Comparison of ENCODE assay signal across 8 cellular contexts in genomic region chr1:19429611-19430010, GRCh38. TPM values are rescaled to one million over a fixed set of nuclear protein-coding genes. Genes with fewer than 3 reads are reported as not detected.
DNase-seq lines count a peak whose midpoint lies in the region; ATAC-seq, FAIRE-seq and TF ChIP-seq lines count a peak whose summit lies in the region.

No MANE protein-coding gene starts in this region.

- no peak for TF ChIP-seq EP300 in A549 (IDR thresholded peaks at IDR 0.05)

- H3K4me3 ChIP-seq in A549 = no peak overlapping the region

- no peaks in the 10 kb centered on the region for H3K9me3 Mint-ChIP-seq in naive thymus-derived CD8-positive, alpha-beta T cell
- H3K9me3 Mint-ChIP-seq in type B pancreatic cell = no peaks in the 10 kb centered on the region

- no peak for FAIRE-seq in A549 (lab: Jason Lieb, UNC)

- H3K4me2 ChIP-seq in A549 = peak overlapping the region; percentile 42

- TF ChIP-seq CTCF in A549 (IDR thresholded peaks at IDR 0.05) (no peak), type B pancreatic cell (conservative IDR thresholded peaks at IDR 0.05) (no peak)

- peaks cover 54 to 94% (median 90%) of the 10 kb centered on the region in 4 donors for H3K4me1 Mint-ChIP-seq in naive thymus-derived CD8-positive, alpha-beta T cell
- H3K4me1 Mint-ChIP-seq in type B pancreatic cell (ENCODE audit: unreplicated experiment) = peaks cover 65% of the 10 kb centered on the region

- no peaks in the 10 kb centered on the region for H3K27me3 Mint-ChIP-seq in naive thymus-derived CD8-positive, alpha-beta T cell
- H3K27me3 Mint-ChIP-seq in type B pancreatic cell = no peaks in the 10 kb centered on the region

- no peak for DNase-seq in A549 (ENCODE audit: low read depth in 1 of 2, low spot score in 1 of 2)
- peak; percentile 50 for DNase-seq in NCI-H1092 (lab: John Stamatoyannopoulos, UW)
- no peak for DNase-seq in naive thymus-derived CD8-positive, alpha-beta T cell
- no peak for DNase-seq in inferior parietal cortex (ENCODE audit: extremely low spot score)
- DNase-seq in type B pancreatic cell (ENCODE audit: extremely low spot score, unreplicated experiment) = no peak
- DNase-seq in stimulated activated naive CD4-positive, alpha-beta T cell (lab: John Stamatoyannopoulos, UW) = no peak
- DNase-seq in NCI-H146 (lab: John Stamatoyannopoulos, UW) = no peak

- H3K9me3 ChIP-seq in A549 = no peaks in the 10 kb centered on the region

- no peak for TF ChIP-seq POLR2A in A549 (IDR thresholded peaks at IDR 0.05; ENCODE audit: low read length)

- no peak for ATAC-seq in A549
- ATAC-seq in naive thymus-derived CD8-positive, alpha-beta T cell = no peak

- peaks cover 0 to 44% (median 0%) of the 10 kb centered on the region in 3 donors for H3K36me3 Mint-ChIP-seq in naive thymus-derived CD8-positive, alpha-beta T cell
- H3K36me3 Mint-ChIP-seq in type B pancreatic cell = no peaks in the 10 kb centered on the region

- H3K4me1 ChIP-seq in A549 = peaks cover 24% of the 10 kb centered on the region

- peak overlapping the region in 8 of 10 donors; percentile 26 to 80 (median 56) for H3K4me3 Mint-ChIP-seq in naive thymus-derived CD8-positive, alpha-beta T cell
- H3K4me3 Mint-ChIP-seq in type B pancreatic cell = no peak overlapping the region

- POLR2A ChIA-PET in A549 (lab: Yijun Ruan, JAX) = no interaction called here
- POLR2A ChIA-PET in naive thymus-derived CD8-positive, alpha-beta T cell (lab: Charles Lee) = interaction anchor here (1.4 kb wide), 1 partner anchor 10 kb away, joined by 3 read pairs; no protein-coding TSS in a partner anchor

- CTCF ChIA-PET in A549 (lab: Yijun Ruan, JAX) = no interaction called here

- WGBS in A549 (ENCODE audit: missing lambda C conversion rate) = 97% methylated on average over 4 of the region's 4 CpGs

- no peak for TF ChIP-seq RAD21 in A549 (conservative IDR thresholded peaks at IDR 0.05 in 1 of 2, IDR thresholded peaks at IDR 0.05 in 1 of 2)

- H3K27ac Mint-ChIP-seq in naive thymus-derived CD8-positive, alpha-beta T cell = peak overlapping the region; percentile 10 to 88 (median 74)
- no peak overlapping the region for H3K27ac Mint-ChIP-seq in type B pancreatic cell

- H3K27ac ChIP-seq in A549 (peak overlapping the region in 1 of 2 experiments; percentile 65; a peak in 2 of 6 replicates), cingulate gyrus (ENCODE audit: low read depth, low read length) (peak overlapping the region; percentile 19)

TF ChIP-seq in A549, 52 proteins besides CTCF, POLR2A, EP300 and RAD21:
- no peak for TF ChIP-seq KDM5A (IDR thresholded peaks at IDR 0.05)
- no peak for TF ChIP-seq NPAS2 (CRISPR knock-in tag; IDR thresholded peaks at IDR 0.05; ENCODE audit: borderline replicate concordance)
- no peak for TF ChIP-seq EHMT2 (IDR thresholded peaks at IDR 0.05; ENCODE audit: low read depth)
- no peak for TF ChIP-seq CHD4 (IDR thresholded peaks at IDR 0.05; ENCODE audit: borderline replicate concordance)
- no peak for TF ChIP-seq PBX3 (IDR thresholded peaks at IDR 0.05)
- TF ChIP-seq RCOR1 (IDR thresholded peaks at IDR 0.05; ENCODE audit: low read depth, low read length) = no peak
- no peak for TF ChIP-seq MAZ (IDR thresholded peaks at IDR 0.05; ENCODE audit: borderline replicate concordance, low read depth, low read length)
- TF ChIP-seq SREBF2 (IDR thresholded peaks at IDR 0.05) = no peak
- no peak for TF ChIP-seq BCL3 (IDR thresholded peaks at IDR 0.05)
- no peak for TF ChIP-seq ESRRA (IDR thresholded peaks at IDR 0.05; ENCODE audit: borderline replicate concordance, low read length)
- TF ChIP-seq TP53 (CRISPR knock-in tag; IDR thresholded peaks at IDR 0.05) = no peak
- no peak for TF ChIP-seq MAFK (IDR thresholded peaks at IDR 0.05; ENCODE audit: partially characterized antibody)
- TF ChIP-seq ZSCAN20 (CRISPR knock-in tag; IDR thresholded peaks at IDR 0.05) = no peak
- TF ChIP-seq HMGXB4 (CRISPR knock-in tag; IDR thresholded peaks at IDR 0.05; ENCODE audit: borderline replicate concordance) = no peak
- TF ChIP-seq ELK1 (IDR thresholded peaks at IDR 0.05; ENCODE audit: low read depth, low read length) = no peak
- TF ChIP-seq HOXB5 (CRISPR knock-in tag; IDR thresholded peaks at IDR 0.05) = no peak
TF ChIP-seq in A549: peak in this region for 0.

RNA-seq across cellular contexts. Expression of gene CAPZB, which starts 55.7 kb away (rescaled TPM):
- polyA plus RNA-seq in A549 (2011; rRNA removed) = 129 and 133 TPM in 2 replicates
- polyA plus RNA-seq in A549 (2012; cell fraction: cytosol; rRNA removed) = 133 and 152 TPM in 2 replicates
- 68.8 and 88.9 TPM in 2 replicates for polyA plus RNA-seq in A549 (2012; cell fraction: nucleus; rRNA removed)
- polyA plus RNA-seq in A549 (2017; fragmentation: RNase III; extraction: RNeasy Plus Mini Kit Qiagen cat#74134 plus additional on column Dnase treatment) = 281 to 306 TPM (median 296 TPM) in 3 replicates
- polyA minus RNA-seq in A549 (2011; rRNA and poly(A)+ RNA removed) = 76.6 and 87.0 TPM in 2 replicates
- 100 to 1,000 TPM; 268 to 289 TPM for total RNA-seq in naive thymus-derived CD8-positive, alpha-beta T cell
- 100 to 1,000 TPM; 475 to 592 (median 562) TPM for polyA plus RNA-seq in naive thymus-derived CD8-positive, alpha-beta T cell
- 264 and 286 TPM in 2 replicates for total RNA-seq in type B pancreatic cell (ENCODE audit: low replicate concordance)
